In the genomic region with DNA sequence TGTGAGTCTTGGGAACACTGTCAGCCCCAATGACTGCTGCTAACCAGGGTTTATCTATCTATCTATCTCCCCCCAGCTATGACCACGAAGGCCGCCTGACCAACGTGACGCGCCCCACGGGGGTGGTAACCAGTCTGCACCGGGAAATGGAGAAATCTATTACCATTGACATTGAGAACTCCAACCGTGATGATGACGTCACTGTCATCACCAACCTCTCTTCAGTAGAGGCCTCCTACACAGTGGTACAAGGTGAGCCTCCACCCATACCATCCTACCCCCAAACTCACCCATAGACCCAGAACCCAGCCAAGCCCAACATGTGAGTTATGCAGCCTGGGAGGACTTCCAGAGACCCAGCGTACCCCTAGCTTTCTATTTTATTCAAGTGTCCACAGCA, we compare ENCODE assay signal across 30 cellular contexts.
"Had no signal": no experiment of that assay in that cellular context is flagged by ENCODE, and none has a peak within 500 bp of the region (broad histone marks: within the 10 kb centered on the region; RNA-seq: fewer than 3 reads in every experiment).

No MANE protein-coding gene starts in this region.

- H3K9me3 Mint-ChIP-seq: activated CD4-positive, alpha-beta memory T cell treated with anti-CD3 and anti-CD28 coated beads for 36 hours; T-helper 2 cell treated with Interferon-gamma antibody and Interleukin-4, amounts not matched to agents 5 μg/mL and 100 μg/mL, for 36 hours had no signal

- ATAC-seq: activated T-helper 17 cell treated with anti-CD3 and anti-CD28 coated beads, Interleukin-2, amount 50 U/mL, for 72 hours; body of pancreas; Panc1 had no signal

- H3K27ac ChIP-seq: adrenal gland, body of pancreas, breast epithelium, SJSA1 had no signal

- H3K36me3 Mint-ChIP-seq: activated CD4-positive, alpha-beta memory T cell treated with anti-CD3 and anti-CD28 coated beads for 36 hours; activated naive CD8-positive, alpha-beta T cell had no signal

- DNase-seq: activated CD4-positive, alpha-beta memory T cell treated with anti-CD3 and anti-CD28 coated beads for 36 hours; activated CD4-positive, alpha-beta T cell treated with anti-CD3 and anti-CD28 coated beads, Interleukin-2, amount 50 U/mL, for 1 hour; activated CD8-positive, alpha-beta memory T cell treated with anti-CD3 and anti-CD28 coated beads, Interleukin-2, amount 50 U/mL, for 4 hours; activated gamma-delta T cell; activated naive CD4-positive, alpha-beta T cell treated with Interleukin-2 at 50 U/mL for 16 hours; activated T-cell treated with anti-CD3 and anti-CD28 coated beads for 4 hours; activated T-cell treated with anti-CD3 and anti-CD28 coated beads, Interleukin-2, amount 50 U/mL, for 48 hours; adrenal gland; body of pancreas; Kasumi-1; KG1; MG63; NCI-H1092; NCI-H1436 treated with DMSO at 0.1 percent for 48 hours; NCI-H1694 treated with DMSO at 0.1 percent for 48 hours; NCI-H2029; NCI-H345; NCI-H524 treated with DMSO at 0.1 percent for 48 hours; RPMI8226; SHP77 treated with DMSO at 0.1 percent for 48 hours; SK-N-SH had no signal

- H3K9me3 ChIP-seq: adrenal gland, body of pancreas, breast epithelium, MG63, SJSA1, SK-N-SH had no signal

- H3K4me1 ChIP-seq: adrenal gland, body of pancreas, breast epithelium, SJSA1 had no signal

- H3K27me3 ChIP-seq: adrenal gland, body of pancreas, breast epithelium, MG63, SJSA1 had no signal

- H3K27ac Mint-ChIP-seq: activated CD4-positive, alpha-beta memory T cell treated with anti-CD3 and anti-CD28 coated beads for 36 hours; activated naive CD8-positive, alpha-beta T cell; T-helper 1 cell treated with Interleukin-12 subunit alpha and Interleukin-12 subunit beta and Interleukin-4 antibody, amounts not matched to agents 30 μg/mL and 1 μg/mL, for 36 hours; T-helper 2 cell treated with Interferon-gamma antibody and Interleukin-4, amounts not matched to agents 5 μg/mL and 100 μg/mL, for 36 hours had no signal

- H3K9ac ChIP-seq: SK-N-SH had no signal

- H3K4me3 ChIP-seq: adrenal gland, body of pancreas, breast epithelium, MG63, SJSA1 had no signal

- H3K4me3 Mint-ChIP-seq: activated CD4-positive, alpha-beta memory T cell treated with anti-CD3 and anti-CD28 coated beads for 36 hours; activated naive CD8-positive, alpha-beta T cell; T-helper 1 cell treated with Interleukin-12 subunit alpha and Interleukin-12 subunit beta and Interleukin-4 antibody, amounts not matched to agents 30 μg/mL and 1 μg/mL, for 36 hours; T-helper 2 cell treated with Interferon-gamma antibody and Interleukin-4, amounts not matched to agents 5 μg/mL and 100 μg/mL, for 36 hours had no signal

- H3K4me2 ChIP-seq: SK-N-SH had no signal

- FAIRE-seq: astrocyte, TTC549 had no signal

- H3K36me3 ChIP-seq: adrenal gland, breast epithelium, MG63 had no signal
